18 cellular contexts compared by ENCODE assay signal in the genomic region with DNA sequence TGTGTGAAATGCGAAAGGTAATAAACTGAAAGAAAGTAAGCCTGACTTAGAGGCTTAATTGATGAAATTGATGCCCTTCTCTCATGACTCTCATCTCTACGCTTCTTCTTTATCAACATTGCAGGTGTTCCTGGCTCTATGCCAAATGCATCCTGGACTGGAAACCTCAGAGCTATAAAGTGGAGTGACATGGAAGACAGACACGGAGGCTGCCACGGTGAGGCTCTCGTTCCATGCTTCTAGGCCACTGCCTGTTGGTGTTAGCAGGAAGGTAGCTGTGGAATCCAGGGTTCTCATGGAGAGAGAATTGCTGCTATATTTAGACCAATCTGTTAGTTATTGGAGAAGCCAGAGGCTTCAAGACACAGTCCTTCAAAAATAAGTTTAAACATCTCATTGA.
DNase-seq lines count a peak whose midpoint lies in the region; ATAC-seq and TF ChIP-seq lines count a peak whose summit lies in the region.
"Had no signal": no experiment of that assay in that cellular context is flagged by ENCODE, and none has a peak within 500 bp of the region (broad histone marks: within the 10 kb centered on the region; RNA-seq: fewer than 3 reads in every experiment).

No MANE protein-coding gene starts in this region.

- TF ChIP-seq EP300 in Ishikawa (IDR thresholded peaks at IDR 0.05; ENCODE audit: borderline replicate concordance) = no peak

- peak; percentile 0 for DNase-seq in NCI-H2107 treated with DMSO at 0.1 percent for 48 hours (lab: John Stamatoyannopoulos, UW; ENCODE audit: unreplicated experiment)
- DNase-seq in NCI-H2107 (lab: John Stamatoyannopoulos, UW) = no peak
- DNase-seq in NCI-H748 (lab: John Stamatoyannopoulos, UW; ENCODE audit: unreplicated experiment) = peak; percentile 87
- peak; percentile 13 for DNase-seq in hepatocyte (ENCODE audit: low spot score)
- DNase-seq in DMS 273 (lab: John Stamatoyannopoulos, UW; ENCODE audit: unreplicated experiment) = no peak
- no peak for DNase-seq in GM03348 (ENCODE audit: low spot score)
- DNase-seq: activated B cell treated with CpG ODN at 0.5 μM for 24 hours; activated CD4-positive, alpha-beta T cell treated with anti-CD3 and anti-CD28 coated beads, Interleukin-2, amount 50 U/mL, for 48 hours; DMS79; naive thymus-derived CD8-positive, alpha-beta T cell; NCI-H524 treated with DMSO at 0.1 percent for 48 hours; stimulated activated CD8-positive, alpha-beta memory T cell treated with anti-CD3 and anti-CD28 coated beads, Interleukin-4, amount 100 ng/mL, for 48 hours; T1000 had no signal

- H3K9me2 ChIP-seq in hepatocyte (replicated peaks; ENCODE audit: insufficient read depth) = no peaks in the 10 kb centered on the region

- H3K27ac ChIP-seq in hepatocyte = no peak overlapping the region
- H3K27ac ChIP-seq: breast epithelium, coronary artery had no signal

- H3K4me2 ChIP-seq in hepatocyte = no peak overlapping the region

- no peak overlapping the region for H2AFZ ChIP-seq in hepatocyte

- H3K27me3 ChIP-seq in hepatocyte = no peaks in the 10 kb centered on the region
- H3K27me3 ChIP-seq: breast epithelium had no signal

- no peaks in the 10 kb centered on the region for H4K20me1 ChIP-seq in hepatocyte (ENCODE audit: insufficient read depth, poor library complexity, severe bottlenecking)

- no peak for TF ChIP-seq RAD21 in Ishikawa (IDR thresholded peaks at IDR 0.05; ENCODE audit: low read depth)

- no peak overlapping the region for H3K4me3 ChIP-seq in hepatocyte
- H3K4me3 ChIP-seq: breast epithelium, coronary artery had no signal

- no peaks in the 10 kb centered on the region for H3K4me1 ChIP-seq in hepatocyte (ENCODE audit: insufficient read depth)
- H3K4me1 ChIP-seq: breast epithelium had no signal

- no peaks in the 10 kb centered on the region for H3K36me3 ChIP-seq in hepatocyte (replicated peaks; ENCODE audit: insufficient read depth, low read depth)
- H3K36me3 ChIP-seq: breast epithelium had no signal

- peaks cover 9% of the 10 kb centered on the region for H3K79me2 ChIP-seq in hepatocyte

- no peaks in the 10 kb centered on the region for H3K9me3 ChIP-seq in hepatocyte (ENCODE audit: low read depth)
- H3K9me3 ChIP-seq: breast epithelium had no signal

- no peak for TF ChIP-seq CTCF in hepatocyte (IDR thresholded peaks at IDR 0.05; ENCODE audit: poor library complexity)

- 91% methylated on average over 5 of the region's 5 CpGs for WGBS in hepatocyte (ENCODE audit: low lambda C conversion rate, missing lambda C conversion rate)

- ATAC-seq in HG02763 (IDR thresholded peaks at IDR 0.05; ENCODE audit: unreplicated experiment) = no peak
- ATAC-seq: left lobe of liver; naive thymus-derived CD8-positive, alpha-beta T cell had no signal

TF ChIP-seq in Ishikawa, 13 proteins besides CTCF, POLR2A, EP300 and RAD21:
- TF ChIP-seq NFIC (IDR thresholded peaks at IDR 0.05) (peak; percentile 26; the same call in 1 of the 2 replicates), TAF1 (IDR thresholded peaks at IDR 0.05; ENCODE audit: low read depth) (no peak)

Comparison
In these comparisons a context has a peak if more than half of its experiments do, and no peak if none do; other contexts are left out.
1. DNase-seq: peak in NCI-H2107 treated with DMSO at 0.1 percent for 48 hours (single experiment), NCI-H748 (single experiment) and hepatocyte (single experiment); none in NCI-H2107 (single experiment), DMS 273 (single experiment) and GM03348 (single experiment).